ENCODE assay signal across 1 cellular context in the genomic region with DNA sequence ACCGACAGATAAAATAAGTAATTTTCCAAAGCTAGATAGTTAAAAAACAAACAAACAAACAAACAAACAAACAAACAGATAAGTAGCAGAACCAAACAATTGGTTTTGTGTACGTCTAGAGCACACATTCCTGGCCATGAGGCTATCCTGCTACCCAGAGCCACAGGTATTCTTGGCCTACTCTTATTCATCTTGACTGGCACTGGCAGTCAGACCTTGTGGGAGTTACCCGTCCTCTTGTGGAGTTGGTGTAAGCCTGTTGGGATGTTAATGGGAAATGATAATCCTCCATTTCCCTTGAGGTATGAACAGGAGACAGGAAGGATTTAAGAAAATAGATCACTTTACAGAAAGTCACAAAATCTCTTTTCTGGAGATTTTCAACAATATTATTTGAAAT.
TF ChIP-seq lines count a peak whose summit lies in the region.

No MANE protein-coding gene starts in this region.

TF ChIP-seq in GM23338, 12 proteins besides CTCF, POLR2A, EP300 and RAD21 (continued from another document):
- TF ChIP-seq, protein P1, sequence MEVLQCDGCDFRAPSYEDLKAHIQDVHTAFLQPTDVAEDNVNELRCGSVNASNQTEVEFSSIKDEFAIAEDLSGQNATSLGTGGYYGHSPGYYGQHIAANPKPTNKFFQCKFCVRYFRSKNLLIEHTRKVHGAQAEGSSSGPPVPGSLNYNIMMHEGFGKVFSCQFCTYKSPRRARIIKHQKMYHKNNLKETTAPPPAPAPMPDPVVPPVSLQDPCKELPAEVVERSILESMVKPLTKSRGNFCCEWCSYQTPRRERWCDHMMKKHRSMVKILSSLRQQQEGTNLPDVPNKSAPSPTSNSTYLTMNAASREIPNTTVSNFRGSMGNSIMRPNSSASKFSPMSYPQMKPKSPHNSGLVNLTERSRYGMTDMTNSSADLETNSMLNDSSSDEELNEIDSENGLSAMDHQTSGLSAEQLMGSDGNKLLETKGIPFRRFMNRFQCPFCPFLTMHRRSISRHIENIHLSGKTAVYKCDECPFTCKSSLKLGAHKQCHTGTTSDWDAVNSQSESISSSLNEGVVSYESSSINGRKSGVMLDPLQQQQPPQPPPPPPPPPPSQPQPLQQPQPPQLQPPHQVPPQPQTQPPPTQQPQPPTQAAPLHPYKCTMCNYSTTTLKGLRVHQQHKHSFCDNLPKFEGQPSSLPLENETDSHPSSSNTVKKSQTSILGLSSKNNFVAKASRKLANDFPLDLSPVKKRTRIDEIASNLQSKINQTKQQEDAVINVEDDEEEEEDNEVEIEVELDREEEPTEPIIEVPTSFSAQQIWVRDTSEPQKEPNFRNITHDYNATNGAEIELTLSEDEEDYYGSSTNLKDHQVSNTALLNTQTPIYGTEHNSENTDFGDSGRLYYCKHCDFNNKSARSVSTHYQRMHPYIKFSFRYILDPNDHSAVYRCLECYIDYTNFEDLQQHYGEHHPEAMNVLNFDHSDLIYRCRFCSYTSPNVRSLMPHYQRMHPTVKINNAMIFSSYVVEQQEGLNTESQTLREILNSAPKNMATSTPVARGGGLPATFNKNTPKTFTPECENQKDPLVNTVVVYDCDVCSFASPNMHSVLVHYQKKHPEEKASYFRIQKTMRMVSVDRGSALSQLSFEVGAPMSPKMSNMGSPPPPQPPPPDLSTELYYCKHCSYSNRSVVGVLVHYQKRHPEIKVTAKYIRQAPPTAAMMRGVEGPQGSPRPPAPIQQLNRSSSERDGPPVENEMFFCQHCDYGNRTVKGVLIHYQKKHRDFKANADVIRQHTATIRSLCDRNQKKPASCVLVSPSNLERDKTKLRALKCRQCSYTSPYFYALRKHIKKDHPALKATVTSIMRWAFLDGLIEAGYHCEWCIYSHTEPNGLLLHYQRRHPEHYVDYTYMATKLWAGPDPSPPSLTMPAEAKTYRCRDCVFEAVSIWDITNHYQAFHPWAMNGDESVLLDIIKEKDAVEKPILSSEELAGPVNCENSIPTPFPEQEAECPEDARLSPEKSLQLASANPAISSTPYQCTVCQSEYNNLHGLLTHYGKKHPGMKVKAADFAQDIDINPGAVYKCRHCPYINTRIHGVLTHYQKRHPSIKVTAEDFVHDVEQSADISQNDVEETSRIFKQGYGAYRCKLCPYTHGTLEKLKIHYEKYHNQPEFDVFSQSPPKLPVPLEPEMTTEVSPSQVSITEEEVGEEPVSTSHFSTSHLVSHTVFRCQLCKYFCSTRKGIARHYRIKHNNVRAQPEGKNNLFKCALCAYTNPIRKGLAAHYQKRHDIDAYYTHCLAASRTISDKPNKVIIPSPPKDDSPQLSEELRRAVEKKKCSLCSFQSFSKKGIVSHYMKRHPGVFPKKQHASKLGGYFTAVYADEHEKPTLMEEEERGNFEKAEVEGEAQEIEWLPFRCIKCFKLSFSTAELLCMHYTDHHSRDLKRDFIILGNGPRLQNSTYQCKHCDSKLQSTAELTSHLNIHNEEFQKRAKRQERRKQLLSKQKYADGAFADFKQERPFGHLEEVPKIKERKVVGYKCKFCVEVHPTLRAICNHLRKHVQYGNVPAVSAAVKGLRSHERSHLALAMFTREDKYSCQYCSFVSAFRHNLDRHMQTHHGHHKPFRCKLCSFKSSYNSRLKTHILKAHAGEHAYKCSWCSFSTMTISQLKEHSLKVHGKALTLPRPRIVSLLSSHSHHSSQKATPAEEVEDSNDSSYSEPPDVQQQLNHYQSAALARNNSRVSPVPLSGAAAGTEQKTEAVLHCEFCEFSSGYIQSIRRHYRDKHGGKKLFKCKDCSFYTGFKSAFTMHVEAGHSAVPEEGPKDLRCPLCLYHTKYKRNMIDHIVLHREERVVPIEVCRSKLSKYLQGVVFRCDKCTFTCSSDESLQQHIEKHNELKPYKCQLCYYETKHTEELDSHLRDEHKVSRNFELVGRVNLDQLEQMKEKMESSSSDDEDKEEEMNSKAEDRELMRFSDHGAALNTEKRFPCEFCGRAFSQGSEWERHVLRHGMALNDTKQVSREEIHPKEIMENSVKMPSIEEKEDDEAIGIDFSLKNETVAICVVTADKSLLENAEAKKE (CRISPR knock-in tag; IDR thresholded peaks at IDR 0.05) = 0 out of 2 replicates have a peak, but pooled peaks have one; percentile 32
- TF ChIP-seq JUNB (IDR thresholded peaks at IDR 0.05; ENCODE audit: unreplicated experiment) = no peak
TF ChIP-seq in GM23338: peak in this region for 1.
